ENCODE assay signal across 22 cellular contexts in the genomic region with DNA sequence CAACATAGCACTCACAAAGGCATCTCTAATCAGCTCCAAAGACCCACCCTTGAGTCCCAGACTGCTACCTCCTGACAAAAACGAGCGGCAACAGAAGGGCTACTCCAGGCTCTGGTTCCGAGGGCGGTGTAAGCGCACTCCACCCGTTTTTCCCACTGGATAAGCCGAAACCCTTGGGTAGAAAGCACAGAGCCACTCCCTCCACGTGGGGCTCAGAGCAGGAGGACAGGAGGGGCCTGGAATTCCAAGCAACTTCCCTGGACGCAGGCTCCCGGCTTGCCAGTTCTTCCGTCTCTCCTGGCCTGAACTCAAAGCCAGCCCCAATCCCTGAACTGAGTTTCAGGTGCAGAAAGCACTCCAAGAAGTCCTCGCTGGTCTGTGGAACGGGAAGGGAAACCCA.
"Had no signal": no experiment of that assay in that cellular context is flagged by ENCODE, and none has a peak within 500 bp of the region (broad histone marks: within the 10 kb centered on the region; RNA-seq: fewer than 3 reads in every experiment).

No MANE protein-coding gene starts in this region.

- H3K27me3 Mint-ChIP-seq: activated CD8-positive, alpha-beta T cell treated with anti-CD3 and anti-CD28 coated beads for 36 hours; brain; naive thymus-derived CD4-positive, alpha-beta T cell had no signal

- H3K9me3 ChIP-seq: gastroesophageal sphincter, heart right ventricle, neutrophil, tibial artery had no signal

- H3K4me1 ChIP-seq: heart right ventricle, parathyroid adenoma, tibial artery had no signal

- H3K4me3 ChIP-seq: gastroesophageal sphincter, heart right ventricle, tibial artery had no signal

- H3K9ac ChIP-seq: parathyroid adenoma had no signal

- DNase-seq: activated CD4-positive, alpha-beta T cell treated with anti-CD3 and anti-CD28 coated beads for 48 hours; activated CD4-positive, CD25-positive, alpha-beta regulatory T cell; activated CD8-positive, alpha-beta T cell treated with anti-CD3 and anti-CD28 coated beads for 36 hours; activated naive CD4-positive, alpha-beta T cell treated with anti-CD3 and anti-CD28 coated beads for 36 hours; activated T-cell treated with anti-CD3 and anti-CD28 coated beads, Interleukin-2, amount 50 U/mL, for 1 hour; anterior cingulate cortex; central memory CD4-positive, alpha-beta T cell; cortex of kidney; heart right ventricle; immature natural killer cell; mesendoderm; naive thymus-derived CD4-positive, alpha-beta T cell; stimulated activated naive CD4-positive, alpha-beta T cell had no signal

- H3K4me3 Mint-ChIP-seq: activated CD8-positive, alpha-beta T cell treated with anti-CD3 and anti-CD28 coated beads for 36 hours; activated naive CD4-positive, alpha-beta T cell treated with anti-CD3 and anti-CD28 coated beads for 36 hours; brain; immature natural killer cell; naive thymus-derived CD4-positive, alpha-beta T cell; T-helper 2 cell treated with Interferon-gamma antibody and Interleukin-4, amounts not matched to agents 5 μg/mL and 100 μg/mL, for 36 hours had no signal

- ATAC-seq: activated CD8-positive, alpha-beta T cell treated with anti-CD3 and anti-CD28 coated beads for 36 hours; esophagus mucosa; gastroesophageal sphincter; heart right ventricle; naive thymus-derived CD4-positive, alpha-beta T cell had no signal

- H3K27ac Mint-ChIP-seq: activated CD8-positive, alpha-beta T cell treated with anti-CD3 and anti-CD28 coated beads for 36 hours; activated naive CD4-positive, alpha-beta T cell treated with anti-CD3 and anti-CD28 coated beads for 36 hours; activated T-helper 2 cell treated with anti-CD3 and anti-CD28 coated beads, Interferon-gamma antibody, Interleukin-2, Interleukin-4, amounts not matched to agents 10 μg/mL and 5 μg/mL and 100 μg/mL, durations not matched to agents 14 hours and 24 hours and 36 hours; immature natural killer cell; naive thymus-derived CD4-positive, alpha-beta T cell; T-helper 2 cell treated with Interferon-gamma antibody and Interleukin-4, amounts not matched to agents 5 μg/mL and 100 μg/mL, for 36 hours had no signal

- H2AFZ ChIP-seq: parathyroid adenoma had no signal

- H3K27ac ChIP-seq: gastroesophageal sphincter, heart right ventricle, neutrophil, parathyroid adenoma, tibial artery had no signal

- H3K27me3 ChIP-seq: gastroesophageal sphincter, heart right ventricle, neutrophil, tibial artery had no signal

- FAIRE-seq: urothelium cell line had no signal

- H3K9me3 Mint-ChIP-seq: activated CD8-positive, alpha-beta T cell treated with anti-CD3 and anti-CD28 coated beads for 36 hours; activated naive CD4-positive, alpha-beta T cell treated with anti-CD3 and anti-CD28 coated beads for 36 hours; activated T-helper 2 cell treated with anti-CD3 and anti-CD28 coated beads, Interferon-gamma antibody, Interleukin-2, Interleukin-4, amounts not matched to agents 10 μg/mL and 5 μg/mL and 100 μg/mL, durations not matched to agents 14 hours and 24 hours and 36 hours; immature natural killer cell; naive thymus-derived CD4-positive, alpha-beta T cell; T-helper 2 cell treated with Interferon-gamma antibody and Interleukin-4, amounts not matched to agents 5 μg/mL and 100 μg/mL, for 36 hours had no signal
